9 cellular contexts compared by ENCODE assay signal in genomic region chr15:66931768-66932633, GRCh38.
DNase-seq lines count a peak whose midpoint lies in the region; ATAC-seq and TF ChIP-seq lines count a peak whose summit lies in the region.
"Had no signal": no experiment of that assay in that cellular context is flagged by ENCODE, and none has a peak within 500 bp of the region (broad histone marks: within the 10 kb centered on the region; RNA-seq: fewer than 3 reads in every experiment).

No MANE protein-coding gene starts in this region.

- H3K4me1 ChIP-seq in thyroid gland: peaks cover 21 to 30% of the 10 kb centered on the region in 2 donors

- H3K27ac ChIP-seq in thyroid gland: peak overlapping the region in 2 of 3 donors; percentile 48 to 53
- H3K27ac ChIP-seq in WERI-Rb-1: no peak overlapping the region

- TF ChIP-seq CTCF in WI38 (IDR thresholded peaks at IDR 0.05; ENCODE audit: low read depth, low read length) (no peak), thyroid gland (IDR thresholded peaks at IDR 0.05) (no peak), WERI-Rb-1 (IDR thresholded peaks at IDR 0.05; ENCODE audit: low read depth, low read length) (no peak)

- ATAC-seq in GM19467 (IDR thresholded peaks at IDR 0.05; ENCODE audit: unreplicated experiment): no peak

- no peaks in the 10 kb centered on the region for H3K27me3 ChIP-seq in thyroid gland
- no peaks in the 10 kb centered on the region for H3K27me3 ChIP-seq in WERI-Rb-1 (ENCODE audit: insufficient read depth, low read depth, severe bottlenecking)

- H3K4me3 ChIP-seq in WI38 (ENCODE audit: low read depth, low read length): peak overlapping the region; percentile 33; the same call in 1 of the 2 replicates
- H3K4me3 ChIP-seq in thyroid gland (replicated peaks in 1 of 3): no peak overlapping the region
- H3K4me3 ChIP-seq in WERI-Rb-1 (ENCODE audit: low read depth, low read length): no peak overlapping the region

- no peak for TF ChIP-seq POLR2A in thyroid gland (IDR thresholded peaks at IDR 0.05)

- intact Hi-C loops in thyroid gland (cut with DNase I): no loop called here

- WGBS in thyroid gland, 2 donors: 20 to 23% methylated on average over 15 of the region's 15 CpGs

- H3K36me3 ChIP-seq in thyroid gland (no peaks in the 10 kb centered on the region), WERI-Rb-1 (no peaks in the 10 kb centered on the region)

- H3K9me3 ChIP-seq in thyroid gland: no peaks in the 10 kb centered on the region
- H3K9me3 ChIP-seq in WERI-Rb-1 (ENCODE audit: severe bottlenecking): peaks cover 6% of the 10 kb centered on the region

- DNase-seq in NCI-H510A treated with DMSO at 0.1 percent for 48 hours (lab: John Stamatoyannopoulos, UW) (peak; percentile 3), NCI-H510A (lab: John Stamatoyannopoulos, UW) (no peak), iris pigment epithelial cell (ENCODE audit: low read depth) (peak; percentile 79), thyroid gland (peak; percentile 59 to 72), WERI-Rb-1 (no peak)
- no peak for DNase-seq in effector CD8-positive, alpha-beta T cell (lab: John Stamatoyannopoulos, UW)
- DNase-seq: stimulated activated CD4-positive, alpha-beta T cell treated with anti-CD3 and anti-CD28 coated beads, Interleukin-4, amount 100 ng/mL, for 24 hours had no signal

Comparison
In these comparisons a context has a peak if more than half of its experiments do, and no peak if none do; other contexts are left out.
1. DNase-seq: peak in NCI-H510A treated with DMSO at 0.1 percent for 48 hours (single experiment), iris pigment epithelial cell (single experiment) and thyroid gland (2 of 2); none in NCI-H510A (single experiment), WERI-Rb-1 (single experiment) and effector CD8-positive, alpha-beta T cell (single experiment).